ENCODE assay signal across 1 cellular context in genomic region chr6:83974409-83975050, GRCh38.
TF ChIP-seq lines count a peak whose summit lies in the region.

No MANE protein-coding gene starts in this region.

TF ChIP-seq in K562, 482 proteins besides CTCF, POLR2A, EP300 and RAD21 (continued from another document and continues in another):
- peak; percentile 68; the same call in 1 of the 2 replicates for TF ChIP-seq ZBTB33 (CRISPR knock-in tag; IDR thresholded peaks at IDR 0.05)
- peak; percentile 81 to 87 for TF ChIP-seq FOXK2 (conservative IDR thresholded peaks at IDR 0.05 in 1 of 2, IDR thresholded peaks at IDR 0.05 in 1 of 2; ENCODE audit: low read depth in 2 of 2)
- TF ChIP-seq ZBTB43 (CRISPR knock-in tag; IDR thresholded peaks at IDR 0.05): peak; percentile 58; the same call in 1 of the 2 replicates
- 0 out of 2 replicates have a peak, but pooled peaks have one; percentile 73 for TF ChIP-seq EHMT2 (IDR thresholded peaks at IDR 0.05)
- TF ChIP-seq, protein P1, sequence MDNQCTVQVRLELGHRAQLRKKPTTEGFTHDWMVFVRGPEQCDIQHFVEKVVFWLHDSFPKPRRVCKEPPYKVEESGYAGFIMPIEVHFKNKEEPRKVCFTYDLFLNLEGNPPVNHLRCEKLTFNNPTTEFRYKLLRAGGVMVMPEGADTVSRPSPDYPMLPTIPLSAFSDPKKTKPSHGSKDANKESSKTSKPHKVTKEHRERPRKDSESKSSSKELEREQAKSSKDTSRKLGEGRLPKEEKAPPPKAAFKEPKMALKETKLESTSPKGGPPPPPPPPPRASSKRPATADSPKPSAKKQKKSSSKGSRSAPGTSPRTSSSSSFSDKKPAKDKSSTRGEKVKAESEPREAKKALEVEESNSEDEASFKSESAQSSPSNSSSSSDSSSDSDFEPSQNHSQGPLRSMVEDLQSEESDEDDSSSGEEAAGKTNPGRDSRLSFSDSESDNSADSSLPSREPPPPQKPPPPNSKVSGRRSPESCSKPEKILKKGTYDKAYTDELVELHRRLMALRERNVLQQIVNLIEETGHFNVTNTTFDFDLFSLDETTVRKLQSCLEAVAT (IDR thresholded peaks at IDR 0.05): peak; percentile 14 to 70; a peak in 2 of 4 replicates
- no peak for TF ChIP-seq FOXP1 (CRISPR knock-in tag; IDR thresholded peaks at IDR 0.05)
- TF ChIP-seq, protein P2, sequence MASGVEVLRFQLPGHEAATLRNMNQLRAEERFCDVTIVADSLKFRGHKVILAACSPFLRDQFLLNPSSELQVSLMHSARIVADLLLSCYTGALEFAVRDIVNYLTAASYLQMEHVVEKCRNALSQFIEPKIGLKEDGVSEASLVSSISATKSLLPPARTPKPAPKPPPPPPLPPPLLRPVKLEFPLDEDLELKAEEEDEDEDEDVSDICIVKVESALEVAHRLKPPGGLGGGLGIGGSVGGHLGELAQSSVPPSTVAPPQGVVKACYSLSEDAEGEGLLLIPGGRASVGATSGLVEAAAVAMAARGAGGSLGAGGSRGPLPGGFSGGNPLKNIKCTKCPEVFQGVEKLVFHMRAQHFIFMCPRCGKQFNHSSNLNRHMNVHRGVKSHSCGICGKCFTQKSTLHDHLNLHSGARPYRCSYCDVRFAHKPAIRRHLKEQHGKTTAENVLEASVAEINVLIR (CRISPR knock-in tag; IDR thresholded peaks at IDR 0.05): peak; percentile 74
- TF ChIP-seq ZNF408 (CRISPR knock-in tag; IDR thresholded peaks at IDR 0.05; ENCODE audit: low read depth): no peak
- peak; percentile 46 for TF ChIP-seq EGR1 (conservative IDR thresholded peaks at IDR 0.05)
- TF ChIP-seq ZC3H8 (IDR thresholded peaks at IDR 0.05): no peak
- 0 out of 2 replicates have a peak, but pooled peaks have one; percentile 72 for TF ChIP-seq FOXO4 (CRISPR knock-in tag; IDR thresholded peaks at IDR 0.05)
- TF ChIP-seq, protein P3, sequence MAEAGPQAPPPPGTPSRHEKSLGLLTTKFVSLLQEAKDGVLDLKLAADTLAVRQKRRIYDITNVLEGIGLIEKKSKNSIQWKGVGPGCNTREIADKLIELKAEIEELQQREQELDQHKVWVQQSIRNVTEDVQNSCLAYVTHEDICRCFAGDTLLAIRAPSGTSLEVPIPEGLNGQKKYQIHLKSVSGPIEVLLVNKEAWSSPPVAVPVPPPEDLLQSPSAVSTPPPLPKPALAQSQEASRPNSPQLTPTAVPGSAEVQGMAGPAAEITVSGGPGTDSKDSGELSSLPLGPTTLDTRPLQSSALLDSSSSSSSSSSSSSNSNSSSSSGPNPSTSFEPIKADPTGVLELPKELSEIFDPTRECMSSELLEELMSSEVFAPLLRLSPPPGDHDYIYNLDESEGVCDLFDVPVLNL (CRISPR knock-in tag; IDR thresholded peaks at IDR 0.05; ENCODE audit: low read depth): no peak
- TF ChIP-seq TCF3 (CRISPR knock-in tag; IDR thresholded peaks at IDR 0.05): peak; percentile 99
- TF ChIP-seq NFRKB (IDR thresholded peaks at IDR 0.05; ENCODE audit: low read depth): peak; percentile 84
- TF ChIP-seq CUX1 (CRISPR knock-in tag; IDR thresholded peaks at IDR 0.05): peak; percentile 81
- no peak for TF ChIP-seq ZNF512 (tag; IDR thresholded peaks at IDR 0.05)
- TF ChIP-seq COPS2 (conservative IDR thresholded peaks at IDR 0.05): no peak
- peak; percentile 87 for TF ChIP-seq MTA1 (IDR thresholded peaks at IDR 0.05; ENCODE audit: borderline replicate concordance)
- TF ChIP-seq ZNF324 (CRISPR knock-in tag; IDR thresholded peaks at IDR 0.05): peak; percentile 66
- peak; percentile 60 for TF ChIP-seq SMAD1 (IDR thresholded peaks at IDR 0.05; ENCODE audit: low read depth, low read length, partially characterized antibody)
- TF ChIP-seq MTA3 (IDR thresholded peaks at IDR 0.05; ENCODE audit: borderline replicate concordance): peak; percentile 93
- no peak for TF ChIP-seq TGIF2 (CRISPR knock-in tag; IDR thresholded peaks at IDR 0.05)
- TF ChIP-seq, protein P4, sequence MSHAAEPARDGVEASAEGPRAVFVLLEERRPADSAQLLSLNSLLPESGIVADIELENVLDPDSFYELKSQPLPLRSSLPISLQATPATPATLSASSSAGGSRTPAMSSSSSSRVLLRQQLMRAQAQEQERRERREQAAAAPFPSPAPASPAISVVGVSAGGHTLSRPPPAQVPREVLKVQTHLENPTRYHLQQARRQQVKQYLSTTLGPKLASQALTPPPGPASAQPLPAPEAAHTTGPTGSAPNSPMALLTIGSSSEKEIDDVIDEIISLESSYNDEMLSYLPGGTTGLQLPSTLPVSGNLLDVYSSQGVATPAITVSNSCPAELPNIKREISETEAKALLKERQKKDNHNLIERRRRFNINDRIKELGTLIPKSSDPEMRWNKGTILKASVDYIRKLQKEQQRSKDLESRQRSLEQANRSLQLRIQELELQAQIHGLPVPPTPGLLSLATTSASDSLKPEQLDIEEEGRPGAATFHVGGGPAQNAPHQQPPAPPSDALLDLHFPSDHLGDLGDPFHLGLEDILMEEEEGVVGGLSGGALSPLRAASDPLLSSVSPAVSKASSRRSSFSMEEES (CRISPR knock-in tag; IDR thresholded peaks at IDR 0.05): 0 out of 2 replicates have a peak, but pooled peaks have one; percentile 21
- peak; percentile 91 for TF ChIP-seq HDAC3 (IDR thresholded peaks at IDR 0.05; ENCODE audit: borderline replicate concordance, partially characterized antibody)
- TF ChIP-seq RB1 (IDR thresholded peaks at IDR 0.05; ENCODE audit: low read depth): peak; percentile 16; the same call in 1 of the 2 replicates
- peak; percentile 75; the same call in 1 of the 2 replicates for TF ChIP-seq MXI1 (IDR thresholded peaks at IDR 0.05; ENCODE audit: low read depth, low read length)
- TF ChIP-seq IFI16 (CRISPR knock-in tag; IDR thresholded peaks at IDR 0.05): peak; percentile 96
- peak; percentile 81 for TF ChIP-seq ZNF24 (IDR thresholded peaks at IDR 0.05)
- TF ChIP-seq HCFC1 (IDR thresholded peaks at IDR 0.05; ENCODE audit: low read depth, low read length): peak; percentile 19; the same call in 1 of the 2 replicates
- TF ChIP-seq MIER1 (IDR thresholded peaks at IDR 0.05; ENCODE audit: low read depth): peak; percentile 44; the same call in 1 of the 2 replicates
- TF ChIP-seq SNRNP70 (optimal IDR thresholded peaks at IDR 0.05; ENCODE audit: low read depth, low read length): no peak
- no peak for TF ChIP-seq SP2 (IDR thresholded peaks at IDR 0.05; ENCODE audit: extremely low read depth, low read depth, low read length, poor library complexity, severe bottlenecking)
- TF ChIP-seq KLF10 (CRISPR knock-in tag; IDR thresholded peaks at IDR 0.05): no peak
- no peak for TF ChIP-seq NCOA6 (IDR thresholded peaks at IDR 0.05)
- TF ChIP-seq ZNF23 (CRISPR knock-in tag; IDR thresholded peaks at IDR 0.05): peak; percentile 72; the same call in 1 of the 2 replicates
- TF ChIP-seq U2AF2 (optimal IDR thresholded peaks at IDR 0.05; ENCODE audit: low read depth, low read length): no peak
- peak; percentile 35; the same call in 1 of the 2 replicates for TF ChIP-seq NFE2L1 (tag; IDR thresholded peaks at IDR 0.05; ENCODE audit: borderline replicate concordance, low read depth)
- TF ChIP-seq ZBTB17 (CRISPR knock-in tag; IDR thresholded peaks at IDR 0.05): peak; percentile 95
- TF ChIP-seq SIRT6 (IDR thresholded peaks at IDR 0.05; ENCODE audit: low read depth, low read length): no peak
- peak; percentile 68 for TF ChIP-seq EP400 (IDR thresholded peaks at IDR 0.05)
- TF ChIP-seq JUNB (CRISPR knock-in tag; conservative IDR thresholded peaks at IDR 0.05): no peak
- TF ChIP-seq GABPB1 (CRISPR knock-in tag; IDR thresholded peaks at IDR 0.05): peak; percentile 51
- TF ChIP-seq NR2C1 (IDR thresholded peaks at IDR 0.05): no peak
- TF ChIP-seq NR2C1 (tag; IDR thresholded peaks at IDR 0.05): peak; percentile 91
- no peak for TF ChIP-seq CTCFL (IDR thresholded peaks at IDR 0.05; ENCODE audit: borderline replicate concordance, insufficient read depth, low read depth, low read length, poor library complexity, severe bottlenecking)
- TF ChIP-seq TEAD2 (tag; IDR thresholded peaks at IDR 0.05): peak; percentile 80
- TF ChIP-seq TAF7 (tag; IDR thresholded peaks at IDR 0.05): peak; percentile 60; the same call in 1 of the 2 replicates
